ENCODE assay signal across 8 cellular contexts in the genomic region with DNA sequence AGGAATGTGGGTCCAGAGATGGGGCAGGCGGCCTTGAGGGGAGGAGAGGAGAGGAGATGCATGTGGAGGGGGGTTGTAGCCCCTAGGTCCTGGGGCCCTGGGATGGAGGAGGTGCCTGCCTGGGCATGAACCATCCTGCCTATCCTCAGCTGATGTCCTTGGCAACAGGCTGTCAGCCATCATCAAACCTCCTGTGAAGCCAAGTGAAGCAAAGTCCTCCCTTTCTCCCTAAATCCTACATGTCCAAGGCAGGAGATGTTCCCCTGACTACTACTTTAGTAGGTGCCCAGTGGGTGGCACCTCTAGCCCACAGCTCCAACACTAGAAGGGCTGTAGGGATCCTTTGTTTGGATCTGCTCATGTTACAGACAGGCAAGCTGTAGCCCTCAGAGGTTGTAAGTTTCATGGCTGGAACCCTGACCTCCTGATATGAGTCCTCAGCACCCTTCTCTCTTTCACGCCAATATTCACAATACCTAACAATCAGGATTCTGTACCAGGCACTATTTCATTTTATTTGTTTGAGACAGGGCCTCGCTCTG.
DNase-seq lines count a peak whose midpoint lies in the region; ATAC-seq and TF ChIP-seq lines count a peak whose summit lies in the region.

No MANE protein-coding gene starts in this region.

- no peaks in the 10 kb centered on the region for H3K4me1 ChIP-seq in foreskin keratinocyte
- peaks cover 6% of the 10 kb centered on the region; the same call in 1 of the 2 replicates for H3K4me1 ChIP-seq in H9 (ENCODE audit: insufficient read depth, low read length)
- H3K4me1 ChIP-seq in neural progenitor cell, result peaks cover 8% of the 10 kb centered on the region

- no peaks in the 10 kb centered on the region for H3K79me1 ChIP-seq in H9 (ENCODE audit: insufficient read depth, low read depth, low read length, poor library complexity, severe bottlenecking)

- H3K4ac ChIP-seq in H9 (ENCODE audit: low read depth, low read length), result no peak overlapping the region

- no peak overlapping the region for H2BK12ac ChIP-seq in H9 (ENCODE audit: insufficient read length, low read depth, low read length)

- H3K9me3 ChIP-seq in H9 (ENCODE audit: control insufficient read depth, low read depth, low read length) (no peaks in the 10 kb centered on the region), neural progenitor cell (ENCODE audit: low read depth) (no peaks in the 10 kb centered on the region)

- H3K9me3 Mint-ChIP-seq in stimulated activated naive CD8-positive, alpha-beta T cell treated with anti-CD3 and anti-CD28 coated beads, Interleukin-15, amount 100 ng/mL, for 72 hours, result no peaks in the 10 kb centered on the region
- H3K9me3 Mint-ChIP-seq in H9 (no peaks in the 10 kb centered on the region; a peak in 2 of 5 replicates), neural progenitor cell (no peaks in the 10 kb centered on the region)

- ATAC-seq in stimulated activated naive CD8-positive, alpha-beta T cell treated with anti-CD3 and anti-CD28 coated beads, Interleukin-15, amount 100 ng/mL, for 72 hours, result peak; percentile 76
- ATAC-seq in stimulated activated naive CD8-positive, alpha-beta T cell treated with anti-CD3 and anti-CD28 coated beads, Interleukin-15, Interleukin-2, amounts not matched to agents 100 U/mL and 50 U/mL, for 24 hours, result no peak
- ATAC-seq in foreskin keratinocyte, result no peak
- no peak for ATAC-seq in HG02623 (IDR thresholded peaks at IDR 0.05; ENCODE audit: unreplicated experiment)

- no peak overlapping the region for H3K4me3 Mint-ChIP-seq in stimulated activated naive CD8-positive, alpha-beta T cell treated with anti-CD3 and anti-CD28 coated beads, Interleukin-15, amount 100 ng/mL, for 72 hours
- H3K4me3 Mint-ChIP-seq in H9 (no peak overlapping the region), neural progenitor cell (no peak overlapping the region)

- peaks cover 27% of the 10 kb centered on the region for H3K4me1 Mint-ChIP-seq in stimulated activated naive CD8-positive, alpha-beta T cell treated with anti-CD3 and anti-CD28 coated beads, Interleukin-15, amount 100 ng/mL, for 72 hours
- peaks cover 27 to 30% of the 10 kb centered on the region in 2 experiments for H3K4me1 Mint-ChIP-seq in H9
- H3K4me1 Mint-ChIP-seq in neural progenitor cell, result peaks cover 12% of the 10 kb centered on the region

- H2BK20ac ChIP-seq in H9 (ENCODE audit: low read depth, low read length, poor library complexity, severe bottlenecking), result no peak overlapping the region

- no peak overlapping the region for H4K8ac ChIP-seq in H9 (replicated peaks; ENCODE audit: insufficient read length, low read depth, low read length)

- no peak overlapping the region for H3K56ac ChIP-seq in H9 (ENCODE audit: insufficient read length, low read depth, low read length)

- H3K27ac ChIP-seq in foreskin keratinocyte, result no peak overlapping the region
- no peak overlapping the region for H3K27ac ChIP-seq in H9 (ENCODE audit: insufficient read length, low read depth, low read length)
- H3K27ac ChIP-seq in neural progenitor cell, result no peak overlapping the region

- H4K5ac ChIP-seq in H9 (ENCODE audit: insufficient read length, low read depth, low read length), result no peak overlapping the region

- H4K20me1 ChIP-seq in H9 (ENCODE audit: control insufficient read depth, insufficient read depth, insufficient read length) (no peaks in the 10 kb centered on the region), neural progenitor cell (ENCODE audit: low read depth) (no peaks in the 10 kb centered on the region)

- H3K23ac ChIP-seq in H9 (ENCODE audit: insufficient read length, low read depth, low read length), result no peak overlapping the region

- no peaks in the 10 kb centered on the region for H3K36me3 ChIP-seq in neural progenitor cell

- no peak overlapping the region for H3K14ac ChIP-seq in H9 (ENCODE audit: insufficient read depth, low read length)

- no peak overlapping the region for H4K91ac ChIP-seq in H9 (ENCODE audit: insufficient read length, low read depth, low read length)

- no peak overlapping the region for H3K4me3 ChIP-seq in neural progenitor cell

- H2BK5ac ChIP-seq in H9 (ENCODE audit: insufficient read length, low read length), result no peak overlapping the region

- H2BK15ac ChIP-seq in H9 (ENCODE audit: low read depth, low read length), result no peak overlapping the region

- peaks cover 43% of the 10 kb centered on the region for H3K27me3 Mint-ChIP-seq in stimulated activated naive CD8-positive, alpha-beta T cell treated with anti-CD3 and anti-CD28 coated beads, Interleukin-15, amount 100 ng/mL, for 72 hours
- H3K27me3 Mint-ChIP-seq in H9 (ENCODE audit: low read depth) (peaks cover 2% of the 10 kb centered on the region; the same call in 1 of the 2 replicates), neural progenitor cell (ENCODE audit: insufficient read depth, low read depth) (no peaks in the 10 kb centered on the region)

- no CpG with 5 or more reads among the region's 3 CpGs for WGBS in H9 (ENCODE audit: extremely low coverage, insufficient read length, low lambda C conversion rate)

- peaks cover 9% of the 10 kb centered on the region for H3F3A ChIP-seq in neural progenitor cell (ENCODE audit: low read depth)

- H3K4me2 ChIP-seq in H9 (ENCODE audit: insufficient read depth, insufficient read length, low read length), result no peak overlapping the region
- H3K4me2 ChIP-seq in neural progenitor cell, result no peak overlapping the region

- H3K79me2 ChIP-seq in H9 (ENCODE audit: insufficient read depth, low read length) (no peaks in the 10 kb centered on the region), neural progenitor cell (ENCODE audit: low read depth) (no peaks in the 10 kb centered on the region)

- H3K27ac Mint-ChIP-seq in stimulated activated naive CD8-positive, alpha-beta T cell treated with anti-CD3 and anti-CD28 coated beads, Interleukin-15, amount 100 ng/mL, for 72 hours, result peak overlapping the region in 1 of 2 donors; percentile 43
- H3K27ac Mint-ChIP-seq in H9, result peak overlapping the region in 1 of 3 experiments; percentile 74; a peak in 1 of 7 replicates
- no peak overlapping the region for H3K27ac Mint-ChIP-seq in neural progenitor cell

- H3K9ac ChIP-seq in H9 (ENCODE audit: extremely low read depth, insufficient read length, low read length) (no peak overlapping the region), neural progenitor cell (no peak overlapping the region)

- H2AFZ ChIP-seq in H9 (ENCODE audit: low read length) (no peak overlapping the region), neural progenitor cell (replicated peaks) (no peak overlapping the region)

- no peaks in the 10 kb centered on the region for H3K23me2 ChIP-seq in H9 (ENCODE audit: insufficient read length, low read depth, low read length, poor library complexity, severe bottlenecking)

- H2BK120ac ChIP-seq in H9 (ENCODE audit: low read depth, low read length, poor library complexity, severe bottlenecking), result no peak overlapping the region

- H2AK5ac ChIP-seq in H9 (ENCODE audit: insufficient read length, low read length), result no peak overlapping the region

- peak; percentile 61 for TF ChIP-seq CTCF in foreskin keratinocyte (conservative IDR thresholded peaks at IDR 0.05)
- TF ChIP-seq CTCF in H9 (conservative IDR thresholded peaks at IDR 0.05), result no peak
- no peak for TF ChIP-seq CTCF in neural progenitor cell (IDR thresholded peaks at IDR 0.05)

- no peak overlapping the region for H3T11ph ChIP-seq in H9 (ENCODE audit: low read length)

- H3K18ac ChIP-seq in H9 (ENCODE audit: insufficient read length, low read depth, low read length), result no peak overlapping the region

- DNase-seq in stimulated activated naive CD8-positive, alpha-beta T cell treated with anti-CD3 and anti-CD28 coated beads, Interleukin-15, amount 100 ng/mL, for 72 hours, result no peak
- no peak for DNase-seq in stimulated activated naive CD8-positive, alpha-beta T cell treated with anti-CD3 and anti-CD28 coated beads, Interleukin-15, Interleukin-2, amounts not matched to agents 100 U/mL and 50 U/mL, for 24 hours
- DNase-seq in RPMI8226 (peak; percentile 43), foreskin keratinocyte (peak in 1 of 2 donors; percentile 33), H9 (no peak), neural progenitor cell (ENCODE audit: low spot score) (no peak), SK-N-DZ (ENCODE audit: low spot score) (no peak)

- H3K27me3 ChIP-seq in foreskin keratinocyte (peaks cover 16% of the 10 kb centered on the region), H9 (ENCODE audit: insufficient read depth, low read length) (no peaks in the 10 kb centered on the region), neural progenitor cell (no peaks in the 10 kb centered on the region)

- H3K36me3 Mint-ChIP-seq in H9 (ENCODE audit: insufficient read depth in 1 of 3, low read depth in 3 of 3) (peaks cover 0 to 5% (median 0%) of the 10 kb centered on the region in 3 experiments; a peak in 1 of 7 replicates), neural progenitor cell (no peaks in the 10 kb centered on the region)
